In the genomic region with DNA sequence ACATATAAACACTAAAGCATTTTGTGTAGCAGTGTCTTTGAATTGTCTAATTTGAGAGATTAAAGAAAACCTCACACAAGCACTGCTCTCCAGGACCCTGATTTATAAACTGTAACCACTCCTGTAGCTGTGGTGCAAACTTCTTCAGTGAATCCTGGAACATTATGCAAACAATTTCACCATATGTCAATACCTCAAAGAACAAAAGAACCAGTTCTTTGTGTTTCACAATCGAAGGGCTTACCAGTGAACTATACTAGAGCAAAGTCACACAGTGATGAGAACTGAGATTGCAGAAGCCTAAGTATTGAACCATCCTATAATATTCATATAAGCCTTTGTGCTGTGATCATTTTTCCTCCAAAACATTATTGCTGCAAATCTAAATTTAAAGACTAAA, we compare ENCODE assay signal across 10 cellular contexts. TPM values are rescaled to one million over a fixed set of nuclear protein-coding genes. Genes with fewer than 3 reads are reported as not detected.
DNase-seq lines count a peak whose midpoint lies in the region; ATAC-seq and TF ChIP-seq lines count a peak whose summit lies in the region.
"Had no signal": no experiment of that assay in that cellular context is flagged by ENCODE, and none has a peak within 500 bp of the region (broad histone marks: within the 10 kb centered on the region; RNA-seq: fewer than 3 reads in every experiment).

No MANE protein-coding gene starts in this region.

- H3K36me3 Mint-ChIP-seq in T-helper 17 cell (ENCODE audit: low read depth) = peaks cover 6% of the 10 kb centered on the region
- H3K36me3 Mint-ChIP-seq in memory B cell = peaks cover 26% of the 10 kb centered on the region

- H3K27ac Mint-ChIP-seq in T-helper 17 cell (peak overlapping the region; percentile 88), memory B cell (peak overlapping the region; percentile 36)

- DNase-seq in GM12865 (ENCODE audit: low read depth) (peak; percentile 9), T-helper 17 cell (no peak), memory B cell (ENCODE audit: low spot score in 2 of 2) (no peak), amygdala (lab: John Stamatoyannopoulos, UW) (no peak), GM13976 (ENCODE audit: low spot score) (no peak)
- no peak for DNase-seq in stimulated activated naive CD4-positive, alpha-beta T cell treated with Interleukin-2 at 50 U/mL for 16 hours (lab: John Stamatoyannopoulos, UW)
- DNase-seq: KBM-7, tibial artery had no signal

- H3K4me1 Mint-ChIP-seq in T-helper 17 cell (peaks cover 39% of the 10 kb centered on the region), memory B cell (peaks cover 25% of the 10 kb centered on the region)

- TF ChIP-seq CTCF in GM12865 (IDR thresholded peaks at IDR 0.05; ENCODE audit: insufficient read depth, low read depth, low read length, missing control alignments) (no peak), GM13976 (IDR thresholded peaks at IDR 0.05; ENCODE audit: borderline replicate concordance, control extremely low read depth, extremely low read depth, insufficient read depth, missing control alignments) (no peak)

- in situ Hi-C loops in GM13976 (cut with MboI; ENCODE audit: low sequenced_read_pairs, unreplicated experiment) = no loop called here

- ATAC-seq in HG02798 (IDR thresholded peaks at IDR 0.05; ENCODE audit: poor library complexity, unreplicated experiment) = peak; percentile 34
- ATAC-seq in T-helper 17 cell = no peak
- no peak for ATAC-seq in memory B cell (ENCODE audit: low read depth)
- ATAC-seq in HG03457 (IDR thresholded peaks at IDR 0.05; ENCODE audit: unreplicated experiment) = no peak

- no peaks in the 10 kb centered on the region for H3K27me3 Mint-ChIP-seq in T-helper 17 cell
- H3K27me3 Mint-ChIP-seq in memory B cell = no peaks in the 10 kb centered on the region

- H3K4me3 ChIP-seq in GM12865 (ENCODE audit: low read depth, low read length) = no peak overlapping the region
- H3K4me3 ChIP-seq: tibial artery had no signal

- H3K9me3 ChIP-seq in T-helper 17 cell (ENCODE audit: control insufficient read depth, low read length, poor library complexity, severe bottlenecking) = no peaks in the 10 kb centered on the region
- H3K9me3 ChIP-seq: tibial artery had no signal

- H3K9me3 Mint-ChIP-seq in memory B cell = peaks cover 7% of the 10 kb centered on the region

- H3K4me3 Mint-ChIP-seq in T-helper 17 cell (no peak overlapping the region), memory B cell (no peak overlapping the region)

RNA-seq across cellular contexts. Expression of gene DPH5, which starts 21.5 kb away (rescaled TPM):
- total RNA-seq in T-helper 17 cell = 10 to 100 TPM; 28.8 to 29.5 TPM
